Comparison of ENCODE assay signal across 8 cellular contexts in genomic region chr12:32399373-32400113, GRCh38. TPM values are rescaled to one million over a fixed set of nuclear protein-coding genes. Genes with fewer than 3 reads are reported as not detected.
DNase-seq lines count a peak whose midpoint lies in the region; ATAC-seq lines count a peak whose summit lies in the region.

Gene FGD4, plus strand, starts transcription at chr12:32399558.

- no peak within 1 kb of the TSS for H3K27ac Mint-ChIP-seq in activated CD4-positive, alpha-beta memory T cell treated with anti-CD3 and anti-CD28 coated beads for 36 hours
- peak within 1 kb of the TSS; percentile 20 for H3K27ac Mint-ChIP-seq in memory B cell

- H3K4me1 Mint-ChIP-seq in activated CD4-positive, alpha-beta memory T cell treated with anti-CD3 and anti-CD28 coated beads for 36 hours (ENCODE audit: low read depth), result peaks cover 2% of the 10 kb centered on the region
- peaks cover 5% of the 10 kb centered on the region for H3K4me1 Mint-ChIP-seq in memory B cell

- POLR2A ChIA-PET in activated CD4-positive, alpha-beta memory T cell treated with anti-CD3 and anti-CD28 coated beads for 36 hours (lab: Charles Lee), result no interaction called here

- in situ Hi-C loops in endometrial microvascular endothelial cells (cut with HindIII; ENCODE audit: inconsistent ontology term, low pct_unique_long_range_greater_than_20kb, low sequenced_read_pairs), result loop anchor here (25.0 kb wide), 1 partner anchor 263 kb away; no protein-coding TSS in a partner anchor

- H3K36me3 Mint-ChIP-seq in activated CD4-positive, alpha-beta memory T cell treated with anti-CD3 and anti-CD28 coated beads for 36 hours, result peaks cover 1% of the 10 kb centered on the region
- no peaks in the 10 kb centered on the region for H3K36me3 Mint-ChIP-seq in memory B cell

- peaks cover 23% of the 10 kb centered on the region for H3K27me3 Mint-ChIP-seq in activated CD4-positive, alpha-beta memory T cell treated with anti-CD3 and anti-CD28 coated beads for 36 hours
- H3K27me3 Mint-ChIP-seq in memory B cell, result peaks cover 5% of the 10 kb centered on the region

- DNase-seq in CMK (ENCODE audit: low read depth) (peak; percentile 56), NCI-H460 (ENCODE audit: extremely low read depth, low read depth) (peak; percentile 78), memory B cell (ENCODE audit: low spot score in 2 of 2) (peak; percentile 31 to 50)
- peak; percentile 76 for DNase-seq in activated CD4-positive, alpha-beta memory T cell treated with anti-CD3 and anti-CD28 coated beads for 36 hours
- peak; percentile 19 for DNase-seq in stimulated activated CD8-positive, alpha-beta memory T cell treated with anti-CD3 and anti-CD28 coated beads, Interleukin-15, amount 100 ng/mL, for 24 hours (ENCODE audit: low read depth)

- peak within 1 kb of the TSS; percentile 81 for H3K4me3 Mint-ChIP-seq in activated CD4-positive, alpha-beta memory T cell treated with anti-CD3 and anti-CD28 coated beads for 36 hours
- H3K4me3 Mint-ChIP-seq in memory B cell, result peak within 1 kb of the TSS; percentile 96

- intact Hi-C loops in activated CD4-positive, alpha-beta memory T cell treated with anti-CD3 and anti-CD28 coated beads for 36 hours (cut with micrococcal nuclease), result no loop called here

- no peaks in the 10 kb centered on the region for H3K9me3 Mint-ChIP-seq in activated CD4-positive, alpha-beta memory T cell treated with anti-CD3 and anti-CD28 coated beads for 36 hours
- H3K9me3 Mint-ChIP-seq in memory B cell, result no peaks in the 10 kb centered on the region

- CTCF ChIA-PET in activated CD4-positive, alpha-beta memory T cell treated with anti-CD3 and anti-CD28 coated beads for 36 hours (lab: Charles Lee), result interaction anchor here (0.8 to 3.2 kb wide), 2 partner anchors 355 to 357 kb away, joined by 3 to 10 read pairs; partner anchors contain the start of gene YARS2

- ATAC-seq in GM19438 (IDR thresholded peaks at IDR 0.05; ENCODE audit: low read depth, unreplicated experiment) (peak; percentile 88), HG03460 (IDR thresholded peaks at IDR 0.05; ENCODE audit: unreplicated experiment) (peak; percentile 89), memory B cell (ENCODE audit: low read depth) (peak; percentile 83)

RNA-seq across cellular contexts. Expression of gene FGD4, which starts in this region (rescaled TPM):
- 4.2 and 4.4 TPM in 2 replicates for total RNA-seq in NCI-H460 (2014; rRNA removed; shearing (Covaris generic))
- polyA plus RNA-seq in NCI-H460 (2014; cell fraction: nucleus; rRNA removed), result 2.0 and 2.9 TPM in 2 replicates
- total RNA-seq in activated CD4-positive, alpha-beta memory T cell treated with anti-CD3 and anti-CD28 coated beads for 36 hours, result under 1 TPM; 0.19 to 0.22 TPM
- total RNA-seq in endometrial microvascular endothelial cells (ENCODE audit: inconsistent ontology term), result 24.6 TPM

Comparison
In these comparisons a context has a peak if more than half of its experiments do, and no peak if none do; other contexts are left out.
1. Peak in every context shown above with its lines: DNase-seq and ATAC-seq.
2. Peak in DNase-seq in activated CD4-positive, alpha-beta memory T cell treated with anti-CD3 and anti-CD28 coated beads for 36 hours; RNA of the gene not detected or under 1 TPM.
3. DNase-seq: peak in every context shown above with its lines; median percentile 78 in NCI-H460; 76 in activated CD4-positive, alpha-beta memory T cell treated with anti-CD3 and anti-CD28 coated beads for 36 hours; 56 in CMK; 40 in memory B cell; 19 in stimulated activated CD8-positive, alpha-beta memory T cell treated with anti-CD3 and anti-CD28 coated beads, Interleukin-15, amount 100 ng/mL, for 24 hours.